Comparison of ENCODE assay signal across 9 cellular contexts in the genomic region with DNA sequence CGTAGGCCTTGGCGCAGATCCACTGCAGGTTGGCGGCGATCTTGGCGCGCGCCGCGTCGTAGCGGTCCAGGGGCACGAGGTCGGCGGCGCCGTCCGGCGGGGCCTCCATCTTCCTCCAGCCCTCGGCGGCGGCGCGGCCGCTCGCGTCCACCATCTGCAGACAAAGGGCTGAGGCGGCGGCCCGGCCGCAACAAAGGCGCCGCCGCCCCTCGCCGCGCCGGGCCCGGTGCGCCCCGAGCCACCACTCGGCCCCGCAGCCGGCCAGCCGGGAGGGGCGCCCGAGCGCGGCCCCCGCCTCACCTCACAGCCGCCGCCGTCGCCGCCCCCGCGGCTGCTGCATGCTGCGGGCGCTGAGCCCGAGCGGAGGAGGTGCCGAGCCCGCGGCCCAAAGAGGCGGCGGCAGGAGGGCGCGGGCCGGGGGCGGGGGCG. TPM values are rescaled to one million over a fixed set of nuclear protein-coding genes. Genes with fewer than 3 reads are reported as not detected.
DNase-seq lines count a peak whose midpoint lies in the region; ATAC-seq, FAIRE-seq and TF ChIP-seq lines count a peak whose summit lies in the region.
"Had no signal": no experiment of that assay in that cellular context is flagged by ENCODE, and none has a peak within 500 bp of the region (broad histone marks: within the 10 kb centered on the region; RNA-seq: fewer than 3 reads in every experiment).

No MANE protein-coding gene starts in this region.

- H3K4me3 ChIP-seq in AG04449 (ENCODE audit: low read depth, low read length) (peak overlapping the region; percentile 60), keratinocyte (ENCODE audit: control insufficient read depth in 2 of 3, extremely low read depth in 1 of 3, insufficient read depth in 2 of 3, low read depth in 1 of 3, low read length in 3 of 3) (peak overlapping the region in 1 of 3 experiments; percentile 53), urinary bladder (ENCODE audit: low read depth, low read length) (peak overlapping the region; percentile 96), thyroid gland (replicated peaks in 1 of 3) (peak overlapping the region in 1 of 3 donors; percentile 40)

- intact Hi-C loops in thyroid gland (cut with DNase I), result loop anchor here (5.0 kb wide), 2 partner anchors 55 to 210 kb away; a partner anchor contains a TSS

- CTCF ChIA-PET in AG04449 (lab: Yijun Ruan, JAX), result no interaction called here

- no peak overlapping the region for H2AFZ ChIP-seq in keratinocyte (ENCODE audit: control insufficient read depth, low read length)

- H3K27ac ChIP-seq in keratinocyte (ENCODE audit: control insufficient read depth, insufficient read depth, low read length) (peak overlapping the region; percentile 27), urinary bladder (ENCODE audit: low read depth) (peak overlapping the region; percentile 44), thyroid gland (no peak overlapping the region)
- H3K27ac ChIP-seq: KMS-11 had no signal

- peak; percentile 24 for ATAC-seq in HG02970 (IDR thresholded peaks at IDR 0.05; ENCODE audit: low FRiP score, unreplicated experiment)
- ATAC-seq in GM19397 (IDR thresholded peaks at IDR 0.05; ENCODE audit: unreplicated experiment), result no peak

- TF ChIP-seq POLR2A in thyroid gland (IDR thresholded peaks at IDR 0.05), result no peak

- H3K4me1 ChIP-seq in keratinocyte (ENCODE audit: control insufficient read depth, extremely low read depth, insufficient read depth, low read length), result peaks cover 48% of the 10 kb centered on the region
- peaks cover 4% of the 10 kb centered on the region for H3K4me1 ChIP-seq in urinary bladder (ENCODE audit: insufficient read depth)
- peaks cover 18 to 30% of the 10 kb centered on the region in 2 donors for H3K4me1 ChIP-seq in thyroid gland

- no peaks in the 10 kb centered on the region for H3K27me3 ChIP-seq in keratinocyte (ENCODE audit: control insufficient read depth, extremely low read depth, insufficient read depth, low read length)
- no peaks in the 10 kb centered on the region for H3K27me3 ChIP-seq in thyroid gland

- no peaks in the 10 kb centered on the region for H3K9me3 ChIP-seq in keratinocyte (ENCODE audit: control insufficient read depth, low read depth, low read length)
- H3K9me3 ChIP-seq in thyroid gland, result no peaks in the 10 kb centered on the region

- peaks cover 2% of the 10 kb centered on the region for H3K9me1 ChIP-seq in keratinocyte (ENCODE audit: control insufficient read depth, extremely low read depth, insufficient read depth, low read length)

- in situ Hi-C loops in GM13976 (cut with MboI; ENCODE audit: low sequenced_read_pairs, unreplicated experiment), result no loop called here

- DNase-seq in AG04449 (ENCODE audit: low read depth, low spot score) (no peak), GM13976 (ENCODE audit: low spot score) (peak; percentile 64), UCSD-AML1 (lab: John Stamatoyannopoulos, UW; ENCODE audit: unreplicated experiment) (peak; percentile 48), keratinocyte (ENCODE audit: low read depth, low spot score) (no peak), thyroid gland (no peak)

- H3K4me2 ChIP-seq in keratinocyte (ENCODE audit: control insufficient read depth, extremely low read depth, insufficient read depth, low read depth, low read length), result no peak overlapping the region

- dilution Hi-C loops in keratinocyte (cut with MboI; ENCODE audit: extremely low pct_ligation_motif_present, low sequenced_read_pairs), result no loop called here

- H4K20me1 ChIP-seq in keratinocyte (ENCODE audit: control insufficient read depth, extremely low read depth, insufficient read depth, low read length), result no peaks in the 10 kb centered on the region

- peak overlapping the region; percentile 84 for H3K9ac ChIP-seq in keratinocyte (ENCODE audit: control insufficient read depth, extremely low read depth, insufficient read depth, low read length)
- H3K9ac ChIP-seq: KMS-11 had no signal

- under 1% methylated on average over 70 of the region's 70 CpGs for WGBS in urinary bladder
- WGBS in thyroid gland, 2 donors, result no CpG with 5 or more reads among the region's 70 CpGs

- H3K36me3 ChIP-seq in keratinocyte (ENCODE audit: control insufficient read depth in 2 of 2, extremely low read depth in 1 of 2, insufficient read depth in 2 of 2, low read length in 2 of 2) (peaks cover 16 to 17% of the 10 kb centered on the region in 2 experiments), urinary bladder (ENCODE audit: insufficient read depth) (no peaks in the 10 kb centered on the region), thyroid gland (no peaks in the 10 kb centered on the region)

- peaks cover 42% of the 10 kb centered on the region for H3K79me2 ChIP-seq in keratinocyte (ENCODE audit: control insufficient read depth, insufficient read depth, low read length)

- POLR2A ChIA-PET in AG04449 (lab: Yijun Ruan, JAX), result interaction anchor here (0.5 kb wide), 1 partner anchor 42 kb away, joined by 3 read pairs; no protein-coding TSS in a partner anchor

- FAIRE-seq in keratinocyte (lab: Jason Lieb, UNC), result no peak

- TF ChIP-seq CTCF in AG04449 (IDR thresholded peaks at IDR 0.05; ENCODE audit: insufficient read depth, low read length, missing control alignments) (no peak), GM13976 (IDR thresholded peaks at IDR 0.05; ENCODE audit: borderline replicate concordance, control extremely low read depth, extremely low read depth, insufficient read depth, missing control alignments) (no peak), keratinocyte (optimal IDR thresholded peaks at IDR 0.05 in 1 of 3, IDR thresholded peaks at IDR 0.05 in 1 of 3, conservative IDR thresholded peaks at IDR 0.05 in 1 of 3; ENCODE audit: extremely low read depth in 1 of 3, insufficient read depth in 2 of 3, low read length in 3 of 3) (no peak), thyroid gland (IDR thresholded peaks at IDR 0.05) (no peak)

RNA-seq across cellular contexts. Expression of a gene that starts 0.3 kb away (rescaled TPM):
- polyA plus RNA-seq in keratinocyte (5.0 to 8.3 TPM (median 6.0 TPM) in 3 replicates), urinary bladder (14.9 TPM)
- 6.7 TPM for polyA plus RNA-seq in keratinocyte (2011; ENCODE audit: low read depth)
- polyA plus RNA-seq in keratinocyte (2011; cell fraction: cytosol; rRNA removed), result 5.4 and 5.5 TPM in 2 replicates
- polyA plus RNA-seq in keratinocyte (2011; cell fraction: nucleus; rRNA removed), result 12.0 and 12.2 TPM in 2 replicates
- polyA plus RNA-seq in keratinocyte (2012; ENCODE audit: low replicate concordance), result 10.2 and 10.7 TPM in 2 replicates
- polyA minus RNA-seq in keratinocyte, result 11.7 to 20.7 TPM (median 17.3 TPM) in 3 replicates
- 43.2 TPM for polyA minus RNA-seq in keratinocyte (2011; cell fraction: cytosol; rRNA and poly(A)+ RNA removed)
- polyA minus RNA-seq in keratinocyte (2011; cell fraction: nucleus; rRNA and poly(A)+ RNA removed), result 12.7 and 14.0 TPM in 2 replicates
- total RNA-seq in urinary bladder (27.9 TPM), thyroid gland (10 to 100 TPM; 11.8 to 23.4 (median 19.9) TPM)

RNA-seq across cellular contexts. Expression of a gene that starts 54.2 kb away (rescaled TPM):
- 37.8 to 55.9 TPM (median 50.7 TPM) in 3 replicates for polyA plus RNA-seq in keratinocyte
- polyA plus RNA-seq in keratinocyte (2011; ENCODE audit: low read depth), result 80.6 TPM
- 39.5 and 50.0 TPM in 2 replicates for polyA plus RNA-seq in keratinocyte (2011; cell fraction: cytosol; rRNA removed)
- polyA plus RNA-seq in keratinocyte (2011; cell fraction: nucleus; rRNA removed), result 36.5 and 39.7 TPM in 2 replicates
- polyA plus RNA-seq in keratinocyte (2012; ENCODE audit: low replicate concordance), result 26.0 and 32.9 TPM in 2 replicates
- 28.3 to 36.6 TPM (median 33.5 TPM) in 3 replicates for polyA minus RNA-seq in keratinocyte
- 32.4 TPM for polyA minus RNA-seq in keratinocyte (2011; cell fraction: cytosol; rRNA and poly(A)+ RNA removed)
- polyA minus RNA-seq in keratinocyte (2011; cell fraction: nucleus; rRNA and poly(A)+ RNA removed), result 8.9 and 11.3 TPM in 2 replicates
- 24.6 TPM for total RNA-seq in urinary bladder
- polyA plus RNA-seq in urinary bladder, result 59.8 TPM
- 10 to 100 TPM; 37.9 to 56.2 (median 44.2) TPM for total RNA-seq in thyroid gland

Comparison
In these comparisons a context has a peak if more than half of its experiments do, and no peak if none do; other contexts are left out.
1. DNase-seq: peak in GM13976 (single experiment) and UCSD-AML1 (single experiment); none in AG04449 (single experiment), keratinocyte (single experiment) and thyroid gland (0 of 2).
2. H3K27ac ChIP-seq: peak in keratinocyte (single experiment) and urinary bladder (single experiment); none in thyroid gland (0 of 3).